8 cellular contexts compared by ENCODE assay signal in genomic region chr17:7213895-7214299, GRCh38. TPM values are rescaled to one million over a fixed set of nuclear protein-coding genes. Genes with fewer than 3 reads are reported as not detected.
DNase-seq lines count a peak whose midpoint lies in the region; ATAC-seq and TF ChIP-seq lines count a peak whose summit lies in the region.

No MANE protein-coding gene starts in this region.

- no peak for TF ChIP-seq POLR2A in GM18505 (IDR thresholded peaks at IDR 0.05; ENCODE audit: borderline replicate concordance, extremely low read depth, insufficient read depth, insufficient read length)

- no peaks in the 10 kb centered on the region for H3K27me3 ChIP-seq in GM06990 (replicated peaks; ENCODE audit: control insufficient read depth, insufficient read depth, low read length)
- no peaks in the 10 kb centered on the region for H3K27me3 ChIP-seq in colonic mucosa

- peak; percentile 20 for ATAC-seq in left colon
- ATAC-seq in stimulated activated naive CD8-positive, alpha-beta T cell treated with anti-CD3 and anti-CD28 coated beads, Interleukin-15, Interleukin-2, amounts not matched to agents 100 U/mL and 50 U/mL, for 24 hours, result peak; percentile 0
- ATAC-seq in GM18505 (IDR thresholded peaks at IDR 0.05; ENCODE audit: unreplicated experiment), result no peak

- H3K27ac ChIP-seq in SK-N-MC (peak overlapping the region; percentile 77), colonic mucosa (peak overlapping the region; percentile 63)

- no peaks in the 10 kb centered on the region for H3K4me1 ChIP-seq in colonic mucosa

- intact Hi-C loops in colonic mucosa (cut with DNase I), result no loop called here
- intact Hi-C loops in left colon (cut with DNase I, micrococcal nuclease), result no loop called here

- H3K4me3 ChIP-seq in GM06990 (replicated peaks; ENCODE audit: low read depth, low read length), result peak overlapping the region; percentile 57
- H3K4me3 ChIP-seq in SK-N-MC, result peak overlapping the region; percentile 89
- H3K4me3 ChIP-seq in colonic mucosa, result peak overlapping the region; percentile 40

- TF ChIP-seq CTCF in GM06990 (IDR thresholded peaks at IDR 0.05; ENCODE audit: insufficient read depth, low read length, poor library complexity, severe bottlenecking) (peak; percentile 56), colonic mucosa (IDR thresholded peaks at IDR 0.05) (peak; percentile 16)

- DNase-seq in A172 (ENCODE audit: low spot score) (peak; percentile 64), GM06990 (ENCODE audit: extremely low read depth, insufficient read length) (no peak), NCI-H1105 (lab: John Stamatoyannopoulos, UW) (peak; percentile 99), SK-N-MC (ENCODE audit: low read depth, low spot score) (peak; percentile 56), colonic mucosa (no peak), left colon (peak in 1 of 2 donors; percentile 82)
- no peak for DNase-seq in stimulated activated naive CD8-positive, alpha-beta T cell treated with anti-CD3 and anti-CD28 coated beads, Interleukin-15, Interleukin-2, amounts not matched to agents 100 U/mL and 50 U/mL, for 24 hours

- no peaks in the 10 kb centered on the region for H3K36me3 ChIP-seq in GM06990 (ENCODE audit: control insufficient read depth, insufficient read depth, low read length)
- no peaks in the 10 kb centered on the region for H3K36me3 ChIP-seq in SK-N-MC (ENCODE audit: insufficient read depth, low read length)
- H3K36me3 ChIP-seq in colonic mucosa, result no peaks in the 10 kb centered on the region

- H3K9me3 ChIP-seq in SK-N-MC (ENCODE audit: low read depth, low read length) (no peaks in the 10 kb centered on the region), colonic mucosa (no peaks in the 10 kb centered on the region)

- H3K9ac ChIP-seq in SK-N-MC (ENCODE audit: insufficient read length) (no peak overlapping the region), colonic mucosa (ENCODE audit: low read depth in 2 of 2, low read length in 2 of 2) (no peak overlapping the region)

RNA-seq across cellular contexts. Expression of gene DLG4, which starts 5.7 kb away (rescaled TPM):
- 7.2 and 7.3 TPM in 2 replicates for total RNA-seq in A172 (2014; rRNA removed; shearing (Covaris generic))
- 1 to 10 TPM; 4.8 to 5.6 TPM for total RNA-seq in colonic mucosa
- 1 to 10 TPM; 4.0 to 7.3 TPM for total RNA-seq in left colon

RNA-seq across cellular contexts. Expression of gene ACADVL, which starts 5.8 kb away (rescaled TPM):
- total RNA-seq in A172 (2014; rRNA removed; shearing (Covaris generic)), result 278 and 349 TPM in 2 replicates
- total RNA-seq in colonic mucosa (100 to 1,000 TPM; 606 to 859 TPM), left colon (1,000 to 10,000 TPM in 1 of 2 donors, 100 to 1,000 TPM in 1; 784 to 1,134 TPM)

RNA-seq across cellular contexts. Expression of gene DVL2, which starts 20.4 kb away (rescaled TPM):
- total RNA-seq in A172 (2014; rRNA removed; shearing (Covaris generic)), result 65.1 and 82.4 TPM in 2 replicates
- total RNA-seq in colonic mucosa (10 to 100 TPM; 32.4 to 42.4 TPM), left colon (10 to 100 TPM; 30.9 to 34.9 TPM)

RNA-seq across cellular contexts. Expression of gene PHF23, which starts 25.4 kb away (rescaled TPM):
- 59.5 and 75.3 TPM in 2 replicates for total RNA-seq in A172 (2014; rRNA removed; shearing (Covaris generic))
- total RNA-seq in colonic mucosa, result 10 to 100 TPM; 29.8 to 38.6 TPM
- 10 to 100 TPM; 33.9 to 44.1 TPM for total RNA-seq in left colon

RNA-seq across cellular contexts. Expression of gene GABARAP, which starts 28.4 kb away (rescaled TPM):
- 144 and 238 TPM in 2 replicates for total RNA-seq in A172 (2014; rRNA removed; shearing (Covaris generic))
- 100 to 1,000 TPM; 378 to 513 TPM for total RNA-seq in colonic mucosa
- total RNA-seq in left colon, result 100 to 1,000 TPM; 431 to 505 TPM

Comparison
In these comparisons a context has a peak if more than half of its experiments do, and no peak if none do; other contexts are left out.
1. DNase-seq: peak in A172 (single experiment), NCI-H1105 (single experiment) and SK-N-MC (single experiment); none in GM06990 (single experiment), colonic mucosa (single experiment) and stimulated activated naive CD8-positive, alpha-beta T cell treated with anti-CD3 and anti-CD28 coated beads, Interleukin-15, Interleukin-2, amounts not matched to agents 100 U/mL and 50 U/mL, for 24 hours (single experiment).
2. Peak in every context shown above with its lines, with median percentiles within 50 percentile points of each other: H3K4me3 ChIP-seq.